8 cellular contexts compared by ENCODE assay signal in genomic region chr22:50529416-50530279, GRCh38. TPM values are rescaled to one million over a fixed set of nuclear protein-coding genes. Genes with fewer than 3 reads are reported as not detected.
DNase-seq lines count a peak whose midpoint lies in the region; ATAC-seq, FAIRE-seq and TF ChIP-seq lines count a peak whose summit lies in the region.

Gene TYMP (minus strand): TSS chr22:50530012. CDS start chr22:50529709, 303 bp downstream.

- H3K4me3 ChIP-seq in Panc1 (ENCODE audit: low read depth in 2 of 2, low read length in 2 of 2) (peak within 1 kb of the TSS; percentile 56 to 79), adipocyte (ENCODE audit: low read length) (peak within 1 kb of the TSS; percentile 79), iPS-11a (ENCODE audit: low read depth, low read length) (peak within 1 kb of the TSS; percentile 27), skin epidermis (peak within 1 kb of the TSS; percentile 54 to 87 (median 67))

- POLR2A ChIA-PET in Panc1 (lab: Charles Lee) = interaction anchor here (0.5 kb wide), 1 partner anchor 99 kb away, joined by 4 read pairs; no protein-coding TSS in a partner anchor

- H3K27me3 ChIP-seq in Panc1 (ENCODE audit: control insufficient read depth, insufficient read depth, low read length) (no peaks in the 10 kb centered on the region), adipocyte (replicated peaks; ENCODE audit: control insufficient read depth, insufficient read depth, low read length) (no peaks in the 10 kb centered on the region)

- H3K27ac ChIP-seq in Panc1 (ENCODE audit: low read length) (peak within 1 kb of the TSS; percentile 91), skin epidermis (peak within 1 kb of the TSS; percentile 91 to 100 (median 99))

- peak; percentile 29 for ATAC-seq in Panc1

- intact Hi-C loops in Panc1 (cut with micrococcal nuclease; ENCODE audit: unreplicated experiment) = no loop called here

- BruUV-seq in Panc1 (replicated peaks; lab: Mats Ljungman, UMichigan) = no TSS peak

- DNase-seq in ACHN = peak; percentile 48
- DNase-seq in GM19239 (ENCODE audit: insufficient read length, low spot score) = no peak
- no peak for DNase-seq in Panc1 (ENCODE audit: low read depth, low spot score)
- DNase-seq in adipocyte (ENCODE audit: low read depth) = peak; percentile 20
- no peak for DNase-seq in DMS153 (lab: John Stamatoyannopoulos, UW)
- DNase-seq in NCI-H187 (lab: John Stamatoyannopoulos, UW) = no peak

- H3K4me1 ChIP-seq in Panc1 (ENCODE audit: control insufficient read depth, insufficient read depth, low read length) = peaks cover 7% of the 10 kb centered on the region
- H3K4me1 ChIP-seq in adipocyte (ENCODE audit: control insufficient read depth, insufficient read depth, low read length) = peaks cover 27% of the 10 kb centered on the region

- CTCF ChIA-PET in Panc1 (lab: Charles Lee) = no interaction called here

- H3K36me3 ChIP-seq in Panc1 (ENCODE audit: control insufficient read depth, insufficient read depth, low read length) (no peaks in the 10 kb centered on the region; the same call in 1 of the 2 replicates), adipocyte (ENCODE audit: control insufficient read depth, insufficient read depth, low read length, severe bottlenecking) (no peaks in the 10 kb centered on the region)

- FAIRE-seq in GM19239 (lab: Jason Lieb, UNC) = peak; percentile 4

- in situ Hi-C loops in ACHN (cut with HindIII; ENCODE audit: low pct_ligation_motif_present, low pct_unique_long_range_greater_than_20kb, low sequenced_read_pairs) = no loop called here
- in situ Hi-C loops in Panc1 (cut with HindIII; ENCODE audit: low pct_unique_long_range_greater_than_20kb, low sequenced_read_pairs) = no loop called here

- no peaks in the 10 kb centered on the region for H3K9me3 ChIP-seq in Panc1 (ENCODE audit: control insufficient read depth, insufficient read depth, low read depth, low read length)
- H3K9me3 ChIP-seq in adipocyte (ENCODE audit: control insufficient read depth, low read length) = no peaks in the 10 kb centered on the region

- peak within 1 kb of the TSS; percentile 89 for H3K9ac ChIP-seq in adipocyte (ENCODE audit: low read length)

- no peak for TF ChIP-seq CTCF in Panc1 (IDR thresholded peaks at IDR 0.05)

RNA-seq across cellular contexts. Expression of gene TYMP, which starts in this region (rescaled TPM):
- total RNA-seq in Panc1 (2021; ENCODE audit: unreplicated experiment) = 56.0 TPM
- 99.6 TPM for polyA plus RNA-seq in Panc1 (2012; ENCODE audit: insufficient read length)

Comparison
In these comparisons a context has a peak if more than half of its experiments do, and no peak if none do; other contexts are left out.
1. DNase-seq: peak in ACHN (single experiment) and adipocyte (single experiment); none in GM19239 (single experiment), Panc1 (single experiment), DMS153 (single experiment) and NCI-H187 (0 of 2).
2. H3K4me3 ChIP-seq: peak in every context shown above with its lines; median percentile 79 in adipocyte; 68 in Panc1; 67 in skin epidermis; 27 in iPS-11a.